ENCODE assay signal across 8 cellular contexts in the genomic region with DNA sequence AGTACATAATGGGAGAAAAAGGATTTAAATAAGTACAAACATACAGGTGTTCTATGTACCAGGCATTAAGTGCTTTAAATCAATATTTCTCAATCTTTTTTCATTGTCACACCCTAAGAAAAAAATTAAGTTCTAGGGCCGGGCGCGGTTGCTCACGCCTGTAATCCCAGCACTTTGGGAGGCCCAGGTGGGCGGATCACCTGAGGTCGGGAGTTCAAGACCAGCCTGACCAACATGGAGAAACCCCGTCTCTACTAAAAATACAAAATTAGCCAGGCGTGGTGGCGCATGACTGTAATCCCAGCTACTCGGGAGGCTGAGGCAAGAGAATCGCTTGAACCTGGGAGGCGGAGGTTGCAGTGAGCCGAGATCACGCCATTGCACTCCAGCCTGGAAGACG. TPM values are rescaled to one million over a fixed set of nuclear protein-coding genes. Genes with fewer than 3 reads are reported as not detected.
DNase-seq lines count a peak whose midpoint lies in the region; ATAC-seq, FAIRE-seq and TF ChIP-seq lines count a peak whose summit lies in the region.
"Not testable (repeated sequence)": the region's sequence is repeated elsewhere in the genome, so short reads cannot be mapped to it uniquely, and the experiment has no call there.

No MANE protein-coding gene starts in this region.

- 74% methylated on average over 15 of the region's 15 CpGs for WGBS in esophagus muscularis mucosa
- WGBS in right lobe of liver (ENCODE audit: insufficient coverage, low coverage, low lambda C conversion rate, missing lambda C conversion rate): 72% methylated on average over 15 of the region's 15 CpGs
- 54 to 65% methylated on average over 15 of the region's 15 CpGs for WGBS in pancreas, 2 donors

- not testable (repeated sequence) for ATAC-seq in CD4-positive, CD25-positive, alpha-beta regulatory T cell (ENCODE audit: low read depth in 2 of 2); right lobe of liver; pancreas

- peak overlapping the region; percentile 32 to 100 (median 99) for H3K27ac Mint-ChIP-seq in CD4-positive, CD25-positive, alpha-beta regulatory T cell

- not testable (repeated sequence) for H4K20me1 ChIP-seq in KMS-11 (ENCODE audit: insufficient read depth)

- not testable (repeated sequence) for FAIRE-seq in pancreas (lab: Jason Lieb, UNC)

- peaks cover 35% of the 10 kb centered on the region for H3K36me3 ChIP-seq in CD4-positive, CD25-positive, alpha-beta regulatory T cell (ENCODE audit: control insufficient read depth, insufficient read depth, low read length)
- H3K36me3 ChIP-seq in KMS-11 (ENCODE audit: insufficient read depth): not testable (repeated sequence)
- H3K36me3 ChIP-seq in esophagus muscularis mucosa: peaks cover 30 to 45% (median 44%) of the 10 kb centered on the region in 4 donors
- peaks cover 8 to 45% (median 21%) of the 10 kb centered on the region in 4 donors for H3K36me3 ChIP-seq in right lobe of liver
- peaks cover 3 to 40% (median 24%) of the 10 kb centered on the region in 3 donors for H3K36me3 ChIP-seq in pancreas
- H3K36me3 ChIP-seq in tibial artery: peaks cover 43 to 45% (median 44%) of the 10 kb centered on the region in 3 donors

- not testable (repeated sequence) for H3K9me3 ChIP-seq in CD4-positive, CD25-positive, alpha-beta regulatory T cell (ENCODE audit: control insufficient read depth in 2 of 2, low read length in 2 of 2); esophagus muscularis mucosa; right lobe of liver; pancreas; tibial artery

- H3K79me2 ChIP-seq in KMS-11 (ENCODE audit: insufficient read depth, low read depth): peaks cover 19% of the 10 kb centered on the region

- peak overlapping the region; percentile 97 for H3K4me3 ChIP-seq in CD4-positive, CD25-positive, alpha-beta regulatory T cell (ENCODE audit: low read depth, low read length)
- H3K4me3 ChIP-seq in KMS-11 (IDR thresholded peaks at IDR 0.05; ENCODE audit: insufficient read depth, low read depth, low read length): not testable (repeated sequence)
- H3K4me3 ChIP-seq in WI38 (ENCODE audit: low read depth, low read length) (peak overlapping the region; percentile 83), astrocyte of the cerebellum (ENCODE audit: low read depth, low read length) (peak overlapping the region; percentile 79), esophagus muscularis mucosa (peak overlapping the region; percentile 90 to 97 (median 94)), right lobe of liver (peak overlapping the region; percentile 89 to 97 (median 96)), pancreas (peak overlapping the region; percentile 65 to 97 (median 81)), tibial artery (peak overlapping the region; percentile 86 to 87)

- H3K4me1 Mint-ChIP-seq in CD4-positive, CD25-positive, alpha-beta regulatory T cell: peaks cover 8 to 38% (median 24%) of the 10 kb centered on the region in 4 donors

- peak overlapping the region; percentile 97 to 100 (median 99) for H3K4me3 Mint-ChIP-seq in CD4-positive, CD25-positive, alpha-beta regulatory T cell

- H2AFZ ChIP-seq in KMS-11 (ENCODE audit: low read depth): not testable (repeated sequence)

- DNase-seq in CD4-positive, CD25-positive, alpha-beta regulatory T cell; astrocyte of the cerebellum (ENCODE audit: low read depth); esophagus muscularis mucosa (ENCODE audit: extremely low spot score); right lobe of liver; pancreas; tibial artery: not testable (repeated sequence)

- TF ChIP-seq EP300 in esophagus muscularis mucosa (IDR thresholded peaks at IDR 0.05): not testable (repeated sequence)

- H3K9ac ChIP-seq in KMS-11: not testable (repeated sequence)

- H3K9me3 Mint-ChIP-seq in CD4-positive, CD25-positive, alpha-beta regulatory T cell: not testable (repeated sequence)

- not testable (repeated sequence) for H3K27me3 Mint-ChIP-seq in CD4-positive, CD25-positive, alpha-beta regulatory T cell

- H3K4me1 ChIP-seq in CD4-positive, CD25-positive, alpha-beta regulatory T cell (ENCODE audit: control insufficient read depth, insufficient read depth, low read length, poor library complexity, severe bottlenecking): peaks cover 24% of the 10 kb centered on the region
- not testable (repeated sequence) for H3K4me1 ChIP-seq in KMS-11 (ENCODE audit: low read depth, poor library complexity, severe bottlenecking)
- H3K4me1 ChIP-seq in esophagus muscularis mucosa (peaks cover 20 to 30% (median 25%) of the 10 kb centered on the region in 4 donors), right lobe of liver (peaks cover 0 to 28% (median 0%) of the 10 kb centered on the region in 4 donors), pancreas (peaks cover 9 to 12% (median 12%) of the 10 kb centered on the region in 3 donors), tibial artery (peaks cover 0 to 31% (median 14%) of the 10 kb centered on the region in 4 donors)

- H3K36me3 Mint-ChIP-seq in CD4-positive, CD25-positive, alpha-beta regulatory T cell: peaks cover 14% of the 10 kb centered on the region

- not testable (repeated sequence) for TF ChIP-seq POLR2A in esophagus muscularis mucosa (IDR thresholded peaks at IDR 0.05; ENCODE audit: low read depth); right lobe of liver (IDR thresholded peaks at IDR 0.05)

- intact Hi-C loops in esophagus muscularis mucosa (cut with DNase I) (loop anchor here (5.0 kb wide), 1 partner anchor 64 kb away; no protein-coding TSS in a partner anchor), right lobe of liver (cut with DNase I) (loop anchor here in 1 of 2 donors (5.0 kb wide), 1 partner anchor 69 kb away; a partner anchor contains a TSS)
- intact Hi-C loops in pancreas (cut with DNase I); tibial artery (cut with DNase I; ENCODE audit: low total_unique reads): not testable (repeated sequence)

- H3K27ac ChIP-seq in CD4-positive, CD25-positive, alpha-beta regulatory T cell (ENCODE audit: insufficient read depth, low read length, poor library complexity, severe bottlenecking): peak overlapping the region; percentile 80
- not testable (repeated sequence) for H3K27ac ChIP-seq in KMS-11
- H3K27ac ChIP-seq in esophagus muscularis mucosa (replicated peaks in 1 of 4): peak overlapping the region; percentile 94 to 96 (median 96)
- H3K27ac ChIP-seq in right lobe of liver: peak overlapping the region in 2 of 3 donors; percentile 95 to 98
- peak overlapping the region in 1 of 4 donors; percentile 88 for H3K27ac ChIP-seq in pancreas
- peak overlapping the region; percentile 93 to 95 for H3K27ac ChIP-seq in tibial artery

- not testable (repeated sequence) for TF ChIP-seq CTCF in KMS-11 (conservative IDR thresholded peaks at IDR 0.05; ENCODE audit: low read depth, low read length); WI38 (IDR thresholded peaks at IDR 0.05; ENCODE audit: low read depth, low read length); astrocyte of the cerebellum (IDR thresholded peaks at IDR 0.05; ENCODE audit: low read depth, low read length, missing control alignments); esophagus muscularis mucosa (IDR thresholded peaks at IDR 0.05); right lobe of liver (IDR thresholded peaks at IDR 0.05); pancreas (IDR thresholded peaks at IDR 0.05); tibial artery (IDR thresholded peaks at IDR 0.05)

- in situ Hi-C loops in astrocyte of the cerebellum (cut with HindIII; ENCODE audit: low sequenced_read_pairs): not testable (repeated sequence)

- H3K27me3 ChIP-seq in CD4-positive, CD25-positive, alpha-beta regulatory T cell (ENCODE audit: control insufficient read depth, insufficient read depth, low read length); KMS-11 (ENCODE audit: insufficient read depth, low read depth); esophagus muscularis mucosa; right lobe of liver; pancreas; tibial artery: not testable (repeated sequence)

- peak overlapping the region; percentile 54 for H3K4me2 ChIP-seq in KMS-11

RNA-seq across cellular contexts. Expression of a gene that starts 1.1 kb away (rescaled TPM):
- 79.3 TPM for total RNA-seq in CD4-positive, CD25-positive, alpha-beta regulatory T cell
- 100 to 1,000 TPM; 289 to 409 (median 303) TPM for polyA plus RNA-seq in CD4-positive, CD25-positive, alpha-beta regulatory T cell
- 100 to 1,000 TPM in 1 of 4 donors, 10 to 100 TPM in 3; 59.9 to 113 (median 71.0) TPM for total RNA-seq in esophagus muscularis mucosa
- total RNA-seq in right lobe of liver: 10 to 100 TPM; 47.6 to 81.4 (median 53.9) TPM
- total RNA-seq in pancreas: 10 to 100 TPM; 29.0 to 63.9 (median 36.8) TPM
- polyA plus RNA-seq in pancreas: 100 to 1,000 TPM; 107 to 159 TPM

RNA-seq across cellular contexts. Expression of a gene that starts 15.6 kb away (rescaled TPM):
- not detected for total RNA-seq in CD4-positive, CD25-positive, alpha-beta regulatory T cell
- under 1 TPM; 0.31 to 0.73 (median 0.65) TPM for polyA plus RNA-seq in CD4-positive, CD25-positive, alpha-beta regulatory T cell
- total RNA-seq in esophagus muscularis mucosa: 1 to 10 TPM; 5.8 to 8.8 (median 8.4) TPM
- 1 to 10 TPM in 5 of 6 experiments, under 1 TPM in 1; 0.49 to 4.0 (median 3.4) TPM for total RNA-seq in right lobe of liver
- total RNA-seq in pancreas: 1 to 10 TPM in 2 of 6 donors, under 1 TPM in 4; 0.32 to 1.8 (median 0.71) TPM
- polyA plus RNA-seq in pancreas: under 1 TPM; 0.52 to 0.53 TPM

RNA-seq across cellular contexts. Expression of a gene that starts 44.5 kb away (rescaled TPM):
- total RNA-seq in CD4-positive, CD25-positive, alpha-beta regulatory T cell: not detected
- not detected for polyA plus RNA-seq in CD4-positive, CD25-positive, alpha-beta regulatory T cell
- total RNA-seq in esophagus muscularis mucosa (not detected), right lobe of liver (not detected), pancreas (under 1 TPM in 1 of 6 donors, not detected in 5; 0.12 TPM)
- under 1 TPM in 1 of 2 donors, not detected in 1; 0.53 TPM for polyA plus RNA-seq in pancreas
